In the genomic region with DNA sequence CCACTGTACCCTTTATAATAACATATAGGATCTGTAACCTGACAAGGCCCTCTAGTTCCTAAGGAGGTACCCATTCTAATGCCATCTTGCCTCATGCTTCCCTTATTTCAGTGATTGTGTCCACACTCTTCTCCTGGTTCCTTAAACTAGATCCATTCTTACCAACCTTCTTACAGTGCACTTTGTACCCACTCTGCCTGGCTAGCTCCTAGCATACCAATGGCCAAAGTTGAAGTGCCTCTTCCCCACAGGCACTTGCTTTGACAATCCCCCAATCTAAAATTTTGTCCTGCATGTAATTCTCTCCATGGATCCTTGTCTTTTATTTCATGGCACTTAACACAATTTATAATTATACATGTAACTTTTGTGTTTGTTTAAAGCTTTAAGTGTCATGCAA, we compare ENCODE assay signal across 22 cellular contexts. TPM values are rescaled to one million over a fixed set of nuclear protein-coding genes. Genes with fewer than 3 reads are reported as not detected.
DNase-seq lines count a peak whose midpoint lies in the region; ATAC-seq, FAIRE-seq and TF ChIP-seq lines count a peak whose summit lies in the region.
"Had no signal": no experiment of that assay in that cellular context is flagged by ENCODE, and none has a peak within 500 bp of the region (broad histone marks: within the 10 kb centered on the region; RNA-seq: fewer than 3 reads in every experiment).

No MANE protein-coding gene starts in this region.

- H3K9ac ChIP-seq in K562 (ENCODE audit: insufficient read depth in 1 of 2, low read depth in 2 of 2, low read length in 2 of 2), result no peak overlapping the region
- H3K9ac ChIP-seq: BLaER1 had no signal

- no peaks in the 10 kb centered on the region for H3K9me1 ChIP-seq in K562 (ENCODE audit: control insufficient read depth, insufficient read depth, low read length)

- H3K36me3 ChIP-seq in K562 (ENCODE audit: control insufficient read depth, insufficient read depth, low read length), result no peaks in the 10 kb centered on the region
- H3K36me3 ChIP-seq: BLaER1, HAP-1 had no signal

- TF ChIP-seq RAD21 in K562 (CRISPR knock-in tag; conservative IDR thresholded peaks at IDR 0.05 in 1 of 2, IDR thresholded peaks at IDR 0.05 in 1 of 2), result no peak

- no peaks in the 10 kb centered on the region for H3K79me2 ChIP-seq in K562 (ENCODE audit: control insufficient read depth, insufficient read depth, low read length)

- peaks cover 20% of the 10 kb centered on the region for H3K9me3 Mint-ChIP-seq in osteocyte (ENCODE audit: unreplicated experiment)
- H3K9me3 Mint-ChIP-seq: CD4-positive, alpha-beta T cell had no signal

- H3K27ac ChIP-seq in K562 (ENCODE audit: extremely low read depth, low read depth, low read length), result no peak overlapping the region
- H3K27ac ChIP-seq: BLaER1, C4-2B had no signal

- no peak for TF ChIP-seq POLR2A in K562 (conservative IDR thresholded peaks at IDR 0.05)

- in situ Hi-C loops in K562 (cut with MboI), result no loop called here

- H3K36me3 Mint-ChIP-seq in osteocyte (ENCODE audit: unreplicated experiment), result peaks cover 7% of the 10 kb centered on the region

- no peak overlapping the region for H3K4me3 ChIP-seq in K562
- H3K4me3 ChIP-seq: BLaER1, GM12878, GM23338, HAP-1 had no signal

- intact Hi-C loops in K562 (cut with micrococcal nuclease), result no loop called here

- TF ChIP-seq CTCF in K562 (IDR thresholded peaks at IDR 0.05 in 2 of 3, conservative IDR thresholded peaks at IDR 0.05 in 1 of 3; ENCODE audit: insufficient read depth in 2 of 3, low read depth in 1 of 3, low read length in 3 of 3) (no peak), osteocyte (IDR thresholded peaks at IDR 0.05) (no peak)

- no peak overlapping the region for H3K4me3 Mint-ChIP-seq in osteocyte (ENCODE audit: unreplicated experiment)
- H3K4me3 Mint-ChIP-seq: B cell; CD4-positive, alpha-beta T cell; CD8-positive, alpha-beta memory T cell; GM23338; HFFc6 had no signal

- peaks cover 14 to 38% of the 10 kb centered on the region in 2 experiments for H3K4me1 ChIP-seq in K562 (replicated peaks in 1 of 2; ENCODE audit: control insufficient read depth in 2 of 2, insufficient read depth in 2 of 2, low read length in 2 of 2)
- H3K4me1 ChIP-seq: BLaER1 had no signal

- no peaks in the 10 kb centered on the region for H3K27me3 ChIP-seq in K562 (ENCODE audit: control insufficient read depth in 2 of 2, insufficient read depth in 2 of 2, low read length in 2 of 2)
- H3K27me3 ChIP-seq: BLaER1 had no signal

- no peak for FAIRE-seq in K562 (lab: Jason Lieb, UNC)
- FAIRE-seq: A204.1, D721Med, GM12878, GM19239 had no signal

- no TSS peak for BruUV-seq in K562 (replicated peaks; lab: Mats Ljungman, UMichigan)

- no peak for ATAC-seq in K562
- ATAC-seq: GM12878, GM23338 had no signal

- peak overlapping the region; percentile 57 for H3K27ac Mint-ChIP-seq in osteocyte (ENCODE audit: unreplicated experiment)
- H3K27ac Mint-ChIP-seq: B cell; CD4-positive, alpha-beta T cell; GM23338; HFFc6 had no signal

- DNase-seq in MV-4-11 (lab: John Stamatoyannopoulos, UW), result peak; percentile 1
- no peak for DNase-seq in K562 (ENCODE audit: extremely low read depth in 1 of 4, low spot score in 3 of 4)
- DNase-seq in osteocyte (ENCODE audit: extremely low spot score, unreplicated experiment), result no peak
- no peak for DNase-seq in KG1 (lab: John Stamatoyannopoulos, UW)
- no peak for DNase-seq in A172 (ENCODE audit: low spot score)
- no peak for DNase-seq in kidney tubule cell (ENCODE audit: low spot score)
- DNase-seq: CD4-positive, alpha-beta T cell; CD8-positive, alpha-beta memory T cell; DMS 273 treated with DMSO at 0.1 percent for 48 hours; DMS79; EL; GDM1; HFFc6 had no signal

- H3K27me3 Mint-ChIP-seq in osteocyte (ENCODE audit: unreplicated experiment), result no peaks in the 10 kb centered on the region
- H3K27me3 Mint-ChIP-seq: B cell; CD4-positive, alpha-beta T cell had no signal

- no peak for TF ChIP-seq EP300 in K562 (IDR thresholded peaks at IDR 0.05; ENCODE audit: low read length)

- H3K4me1 Mint-ChIP-seq in osteocyte (ENCODE audit: unreplicated experiment), result peaks cover 59% of the 10 kb centered on the region
- H3K4me1 Mint-ChIP-seq: B cell; CD8-positive, alpha-beta memory T cell; GM23338 had no signal

- no peaks in the 10 kb centered on the region for H4K20me1 ChIP-seq in K562 (replicated peaks; ENCODE audit: control insufficient read depth, insufficient read depth, low read length)
- H4K20me1 ChIP-seq: BLaER1 had no signal

- no peak overlapping the region for H3K4me2 ChIP-seq in K562 (ENCODE audit: insufficient read depth, low read length)
- H3K4me2 ChIP-seq: BLaER1, GM23338 had no signal

- CTCF ChIA-PET in K562 (lab: Yijun Ruan, JAX; ENCODE audit: low intra/inter-chr PET ratio), result no interaction called here

- peaks cover 4% of the 10 kb centered on the region for H3K9me3 ChIP-seq in K562 (replicated peaks; ENCODE audit: control insufficient read depth, insufficient read depth, low read depth, low read length)
- H3K9me3 ChIP-seq: HAP-1 had no signal

- POLR2A ChIA-PET in K562 (lab: Yijun Ruan, JAX), result no interaction called here

- peak overlapping the region; percentile 13; the same call in 1 of the 2 replicates for H2AFZ ChIP-seq in K562 (ENCODE audit: low read depth, low read length)
- H2AFZ ChIP-seq: GM23338 had no signal

TF ChIP-seq in K562, 482 proteins besides CTCF, POLR2A, EP300 and RAD21:
- TF ChIP-seq HEY1 (CRISPR knock-in tag; IDR thresholded peaks at IDR 0.05; ENCODE audit: borderline replicate concordance) (no peak), THAP12 (CRISPR knock-in tag; IDR thresholded peaks at IDR 0.05) (no peak), ZC3H8 (IDR thresholded peaks at IDR 0.05) (no peak), PTTG1 (tag; IDR thresholded peaks at IDR 0.05; ENCODE audit: low read depth) (no peak), ZNF197 (CRISPR knock-in tag; IDR thresholded peaks at IDR 0.05; ENCODE audit: low read depth) (no peak), CAMTA2 (CRISPR knock-in tag; conservative IDR thresholded peaks at IDR 0.05) (no peak), CREB5 (CRISPR knock-in tag; IDR thresholded peaks at IDR 0.05) (no peak), MAFG (tag; conservative IDR thresholded peaks at IDR 0.05) (no peak), WHSC1 (IDR thresholded peaks at IDR 0.05; ENCODE audit: low read length) (no peak), ATF1 (CRISPR knock-in tag; IDR thresholded peaks at IDR 0.05) (no peak), ATF1 (tag; IDR thresholded peaks at IDR 0.05) (no peak), BRF1 (IDR thresholded peaks at IDR 0.05; ENCODE audit: borderline replicate concordance, extremely low read depth, insufficient read length) (no peak)
TF ChIP-seq in K562: peak in this region for 0.

RNA-seq across cellular contexts. Expression of gene CCDC71L, which starts 40.9 kb away (rescaled TPM):
- total RNA-seq in K562 (2011; cell fraction: chromatin; rRNA removed; ENCODE audit: low replicate concordance), result 17.4 and 20.0 TPM in 2 replicates
- 19.7 and 20.5 TPM in 2 replicates for total RNA-seq in K562 (2011; cell fraction: nucleolus; rRNA removed)
- total RNA-seq in K562 (2011; cell fraction: nucleoplasm; rRNA removed), result 23.1 and 28.9 TPM in 2 replicates
- total RNA-seq in K562 (2014; rRNA removed) (78.7 and 83.9 TPM in 2 replicates), K562 (2014; rRNA removed; fragmentation: Illumina TruSeq; extraction: Trizol) (26.2 and 32.8 TPM in 2 replicates), K562 (2015; rRNA removed; fragmentation: Illumina TruSeq; extraction: Trizol) (21.3 and 22.2 TPM in 2 replicates), K562 (2021) (96.1 and 108 TPM in 2 replicates), osteocyte (45.2 and 46.6 TPM in 2 replicates)
- polyA plus RNA-seq in K562 (2011; rRNA removed) (16.0 and 25.4 TPM in 2 replicates), K562 (2014; fragmentation: Illumina TruSeq; extraction: Trizol) (23.2 and 39.7 TPM in 2 replicates), K562 (2014; fragmentation: Nextera tagmentation; extraction: Ambion mirVana) (1 to 10 TPM; 5.7 to 7.7 TPM), K562 (2014; rRNA removed) (59.1 and 61.3 TPM in 2 replicates)
- polyA plus RNA-seq in K562 (2011; cell fraction: cytosol; rRNA removed), result 20.8 and 43.7 TPM in 2 replicates
- polyA plus RNA-seq in K562 (2011; cell fraction: nucleus; rRNA removed), result 17.5 and 23.9 TPM in 2 replicates
- polyA plus RNA-seq in K562 (2012), result 59.3 and 80.9 TPM in 2 replicates
- polyA minus RNA-seq in K562 (2011; rRNA and poly(A)+ RNA removed), result 11.8 and 13.3 TPM in 2 replicates
- polyA minus RNA-seq in K562 (2011; cell fraction: cytosol; rRNA and poly(A)+ RNA removed), result 14.5 and 18.4 TPM in 2 replicates
- 16.4 and 23.1 TPM in 2 replicates for polyA minus RNA-seq in K562 (2011; cell fraction: nucleus; rRNA and poly(A)+ RNA removed)
- total RNA-seq in A172 (2014; rRNA removed; shearing (Covaris generic)), result 20.6 TPM in 2 replicates
